Comparison of ENCODE assay signal across 16 cellular contexts in genomic region chr9:128169492-128169891, GRCh38. TPM values are rescaled to one million over a fixed set of nuclear protein-coding genes. Genes with fewer than 3 reads are reported as not detected.
"Had no signal": no experiment of that assay in that cellular context is flagged by ENCODE, and none has a peak within 500 bp of the region (broad histone marks: within the 10 kb centered on the region; RNA-seq: fewer than 3 reads in every experiment).

No MANE protein-coding gene starts in this region.

- H3K9me3 ChIP-seq: colonic mucosa, heart right ventricle, tibial nerve, vagina had no signal

- H3K36me3 ChIP-seq: neural progenitor cell had no signal

- H3K4me3 ChIP-seq: colonic mucosa, heart right ventricle, neural progenitor cell, tibial nerve, vagina had no signal

- H3K27me3 ChIP-seq: colonic mucosa, heart right ventricle, neural progenitor cell, tibial nerve, vagina had no signal

- DNase-seq: activated CD4-positive, alpha-beta T cell treated with anti-CD3 and anti-CD28 coated beads, Interleukin-2, amount 50 U/mL, for 4 hours; activated gamma-delta T cell; activated naive CD8-positive, alpha-beta T cell treated with anti-CD3 and anti-CD28 coated beads, Interleukin-2, amount 50 U/mL, for 24 hours; activated T-cell treated with anti-CD3 and anti-CD28 coated beads, Interleukin-2, amount 50 U/mL, for 4 hours; colonic mucosa; effector CD4-positive, alpha-beta T cell; heart right ventricle; small intestine; T-helper 2 cell had no signal

- H3K4me1 ChIP-seq: colonic mucosa, neural progenitor cell, parathyroid adenoma, tibial nerve, vagina had no signal

- H3K27ac ChIP-seq: colonic mucosa, heart right ventricle, neural progenitor cell, parathyroid adenoma, tibial nerve, vagina had no signal

RNA-seq across cellular contexts. Expression of gene LCN2, which starts 20.2 kb away (rescaled TPM):
- total RNA-seq: activated T-cell treated with anti-CD3 and anti-CD28 coated beads, Interleukin-2, amount 50 U/mL, for 4 hours; astrocyte; fibroblast of lung; frontal cortex; tibial nerve had no signal
- polyA plus RNA-seq: fibroblast of lung had no signal
